ENCODE assay signal across 23 cellular contexts in the genomic region with DNA sequence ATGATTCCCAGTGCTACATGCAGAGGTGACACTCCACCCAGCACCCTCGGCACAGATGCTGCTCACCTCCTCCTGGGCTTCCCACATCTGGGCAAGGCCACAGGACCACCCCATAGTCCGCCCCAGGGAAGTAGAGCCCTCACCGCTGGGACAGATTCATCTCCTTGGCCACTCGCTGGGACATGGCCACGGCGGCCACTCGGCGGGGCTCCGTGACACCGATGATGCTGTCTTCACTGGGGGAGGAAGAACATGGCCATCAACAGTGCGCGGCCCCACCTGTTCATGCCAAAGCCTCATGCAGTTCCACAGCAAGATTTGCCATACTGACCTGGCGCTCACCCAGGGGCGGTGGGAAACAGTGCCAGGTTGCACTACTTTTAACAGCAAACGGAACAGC. TPM values are rescaled to one million over a fixed set of nuclear protein-coding genes. Genes with fewer than 3 reads are reported as not detected.
A peak's percentile ranks its signal among the peaks of the same experiment; 100 is the strongest.
DNase-seq lines count a peak whose midpoint lies in the region; ATAC-seq, FAIRE-seq and TF ChIP-seq lines count a peak whose summit lies in the region.
"Had no signal": no experiment of that assay in that cellular context is flagged by ENCODE, and none has a peak within 500 bp of the region (broad histone marks: within the 10 kb centered on the region; RNA-seq: fewer than 3 reads in every experiment).

No MANE protein-coding gene starts in this region.

- H3K9me3 Mint-ChIP-seq in activated naive CD4-positive, alpha-beta T cell treated with anti-CD3 and anti-CD28 coated beads, Interleukin-2, amount 50 U/mL, for 72 hours: no peaks in the 10 kb centered on the region
- H3K9me3 Mint-ChIP-seq: CD4-positive, alpha-beta T cell; CD8-positive, alpha-beta T cell had no signal

- H4K91ac ChIP-seq in H1 (replicated peaks; ENCODE audit: insufficient read length, low read length) (no peak overlapping the region), neuronal stem cell (ENCODE audit: low read depth, low read length, poor library complexity) (no peak overlapping the region)

- H3K4ac ChIP-seq in H1 (replicated peaks; ENCODE audit: insufficient read length, low read depth, low read length) (no peak overlapping the region), neuronal stem cell (ENCODE audit: low read length) (no peak overlapping the region)

- TF ChIP-seq RAD21 in H1 (IDR thresholded peaks at IDR 0.05 in 1 of 2, conservative IDR thresholded peaks at IDR 0.05 in 1 of 2; ENCODE audit: low read depth in 2 of 2, low read length in 2 of 2): no peak

- H3K23me2 ChIP-seq in H1 (ENCODE audit: low read depth, low read length): no peaks in the 10 kb centered on the region

- POLR2A ChIA-PET in H1 (lab: Charles Lee; ENCODE audit: partially characterized antibody): interaction anchor here (0.8 to 1.8 kb wide), 3 partner anchors 8 to 35 kb away, joined by 3 to 5 read pairs (median 3); partner anchors contain the start of gene DHX37

- no peak for ATAC-seq in activated naive CD4-positive, alpha-beta T cell treated with anti-CD3 and anti-CD28 coated beads, Interleukin-2, amount 50 U/mL, for 72 hours
- ATAC-seq: A549; CD8-positive, alpha-beta T cell had no signal

- peaks cover 4 to 5% of the 10 kb centered on the region in 2 donors for H3K36me3 Mint-ChIP-seq in activated naive CD4-positive, alpha-beta T cell treated with anti-CD3 and anti-CD28 coated beads, Interleukin-2, amount 50 U/mL, for 72 hours

- H3K23ac ChIP-seq in H1 (ENCODE audit: insufficient read length) (no peak overlapping the region), neuronal stem cell (ENCODE audit: low read depth, low read length, poor library complexity) (no peak overlapping the region)

- H2AK5ac ChIP-seq in H1 (ENCODE audit: low read depth, low read length) (no peak overlapping the region), neuronal stem cell (ENCODE audit: low read depth, low read length) (no peak overlapping the region)

- H3K9ac ChIP-seq in H1 (replicated peaks in 1 of 4; ENCODE audit: extremely low read depth in 1 of 4, low read depth in 3 of 4, low read length in 3 of 4) (no peak overlapping the region), neuronal stem cell (ENCODE audit: low read depth, low read length, poor library complexity) (no peak overlapping the region)
- H3K9ac ChIP-seq: BLaER1 treated with 17β-estradiol and CSF1 and Interleukin-3, amounts not matched to agents 10 nM and 100 nM had no signal

- H4K8ac ChIP-seq in H1 (ENCODE audit: extremely low read depth, insufficient read depth, low read length): no peak overlapping the region
- no peak overlapping the region for H4K8ac ChIP-seq in neuronal stem cell (ENCODE audit: low read depth, low read length)

- no peaks in the 10 kb centered on the region for H3K79me2 ChIP-seq in H1 (ENCODE audit: control insufficient read depth in 1 of 2, insufficient read depth in 2 of 2, low read length in 2 of 2)

- H3K27me3 ChIP-seq in H1 (replicated peaks in 1 of 4; ENCODE audit: control insufficient read depth in 3 of 4, extremely low read depth in 1 of 4, insufficient read depth in 3 of 4, low read length in 3 of 4) (no peaks in the 10 kb centered on the region), neuronal stem cell (ENCODE audit: control insufficient read depth in 3 of 3, insufficient read depth in 3 of 3, low read depth in 1 of 3, low read length in 3 of 3) (no peaks in the 10 kb centered on the region)
- H3K27me3 ChIP-seq: BLaER1 treated with 17β-estradiol and CSF1 and Interleukin-3, amounts not matched to agents 10 nM and 100 nM had no signal

- no peak overlapping the region for H2BK20ac ChIP-seq in H1 (ENCODE audit: low read length)

- CTCF ChIA-PET in H1 (lab: Charles Lee; ENCODE audit: partially characterized antibody): interaction anchor here (1.2 kb wide), 1 partner anchor 95 kb away, joined by 3 read pairs; no protein-coding TSS in a partner anchor

- no peak overlapping the region for H2AFZ ChIP-seq in H1 (ENCODE audit: low read length)
- H2AFZ ChIP-seq in neuronal stem cell (ENCODE audit: low read length): no peak overlapping the region

- TF ChIP-seq CTCF in H1 (IDR thresholded peaks at IDR 0.05; ENCODE audit: control extremely low read depth in 1 of 3, insufficient read depth in 1 of 3, low read depth in 1 of 3, low read length in 3 of 3): no peak

- no peak for TF ChIP-seq EP300 in H1 (IDR thresholded peaks at IDR 0.05; ENCODE audit: borderline replicate concordance in 1 of 2, low read depth in 2 of 2, low read length in 2 of 2)

- no peak for FAIRE-seq in H1 (lab: Jason Lieb, UNC)
- FAIRE-seq in GM12892 (lab: Jason Lieb, UNC): no peak
- FAIRE-seq: A549, D721Med, G401.6, GM12891, GM18507 had no signal

- no peak overlapping the region for H3K27ac ChIP-seq in H1 (ENCODE audit: low read depth, low read length)
- no peak overlapping the region for H3K27ac ChIP-seq in neuronal stem cell (replicated peaks; ENCODE audit: low read length)
- H3K27ac ChIP-seq: 22Rv1; A549; BLaER1 treated with 17β-estradiol and CSF1 and Interleukin-3, amounts not matched to agents 10 nM and 100 nM; C4-2B had no signal

- H2BK5ac ChIP-seq in H1 (ENCODE audit: low read depth, low read length): peak overlapping the region; percentile 24; the same call in 1 of the 2 replicates
- peak overlapping the region; percentile 53 for H2BK5ac ChIP-seq in neuronal stem cell (ENCODE audit: low read length)

- H3K27ac Mint-ChIP-seq in activated naive CD4-positive, alpha-beta T cell treated with anti-CD3 and anti-CD28 coated beads, Interleukin-2, amount 50 U/mL, for 72 hours: peak overlapping the region; percentile 31 to 36
- H3K27ac Mint-ChIP-seq: B cell; CD4-positive, alpha-beta T cell; CD8-positive, alpha-beta T cell had no signal

- TF ChIP-seq POLR2A in H1 (IDR thresholded peaks at IDR 0.05; ENCODE audit: control extremely low read depth in 1 of 2, low read depth in 2 of 2, low read length in 2 of 2) (no peak), GM12892 (IDR thresholded peaks at IDR 0.05; ENCODE audit: low read depth, low read length) (no peak)

- no peak overlapping the region for H3K18ac ChIP-seq in H1 (ENCODE audit: extremely low read depth, low read length)
- H3K18ac ChIP-seq in neuronal stem cell (ENCODE audit: low read length): no peak overlapping the region

- H4K20me1 ChIP-seq in H1 (replicated peaks in 1 of 2; ENCODE audit: control insufficient read depth in 1 of 2, insufficient read depth in 2 of 2, low read length in 2 of 2): peaks cover 3 to 4% of the 10 kb centered on the region in 2 experiments

- DNase-seq in activated naive CD4-positive, alpha-beta T cell treated with anti-CD3 and anti-CD28 coated beads, Interleukin-2, amount 50 U/mL, for 72 hours (ENCODE audit: low spot score in 2 of 2): no peak
- no peak for DNase-seq in activated naive CD4-positive, alpha-beta T cell treated with Interleukin-2 at 50 U/mL for 16 hours
- no peak for DNase-seq in H1 (ENCODE audit: low read depth in 1 of 2, low spot score in 2 of 2)
- peak; percentile 2 for DNase-seq in iPS-NIHi11 (ENCODE audit: low spot score)
- no peak for DNase-seq in neuronal stem cell (ENCODE audit: low spot score)
- DNase-seq in GM12892 (ENCODE audit: insufficient read length): no peak
- no peak for DNase-seq in NCI-H526 treated with DMSO at 0.1 percent for 48 hours (lab: John Stamatoyannopoulos, UW)
- DNase-seq: AML-193; Caco-2; Calu3; CD4-positive, alpha-beta T cell; CD8-positive, alpha-beta T cell; DMS79 treated with DMSO at 0.1 percent for 48 hours; GF-D8 had no signal

- H3K79me1 ChIP-seq in H1 (ENCODE audit: low read depth, low read length) (no peaks in the 10 kb centered on the region), neuronal stem cell (ENCODE audit: low read depth, low read length) (peaks cover 6% of the 10 kb centered on the region)

- H3K56ac ChIP-seq in H1 (replicated peaks; ENCODE audit: insufficient read length, low read depth, low read length): no peak overlapping the region

- H2BK12ac ChIP-seq in H1 (ENCODE audit: low read depth, low read length) (no peak overlapping the region), neuronal stem cell (ENCODE audit: low read length) (no peak overlapping the region)

- peaks cover 33 to 63% (median 51%) of the 10 kb centered on the region in 4 experiments for H3K36me3 ChIP-seq in H1 (ENCODE audit: control insufficient read depth in 2 of 4, insufficient read depth in 4 of 4, low read length in 3 of 4)
- peaks cover 34 to 81% of the 10 kb centered on the region in 2 donors for H3K36me3 ChIP-seq in neuronal stem cell (replicated peaks in 1 of 2; ENCODE audit: control insufficient read depth in 2 of 2, insufficient read depth in 2 of 2, low read length in 2 of 2)

- H2BK120ac ChIP-seq in H1 (replicated peaks; ENCODE audit: low read depth, low read length) (no peak overlapping the region), neuronal stem cell (ENCODE audit: low read depth, low read length) (no peak overlapping the region)

- H3K14ac ChIP-seq in H1 (ENCODE audit: insufficient read length) (no peak overlapping the region), neuronal stem cell (ENCODE audit: low read length) (no peak overlapping the region)

- no peak overlapping the region for H4K5ac ChIP-seq in H1 (ENCODE audit: insufficient read length, low read depth, low read length)

- H3K4me1 ChIP-seq in H1 (replicated peaks in 1 of 4; ENCODE audit: control insufficient read depth in 3 of 4, insufficient read depth in 4 of 4, low read length in 3 of 4) (no peaks in the 10 kb centered on the region), neuronal stem cell (ENCODE audit: control insufficient read depth in 2 of 2, insufficient read depth in 1 of 2, low read depth in 1 of 2, low read length in 2 of 2) (no peaks in the 10 kb centered on the region)
- H3K4me1 ChIP-seq: A549; BLaER1 treated with 17β-estradiol and CSF1 and Interleukin-3, amounts not matched to agents 10 nM and 100 nM; Caco-2 had no signal

- 97% methylated on average over 15 of the region's 15 CpGs; no CpG with 5 or more reads in 1 of the 2 experiments for WGBS in H1 (ENCODE audit: extremely low coverage in 1 of 2, insufficient coverage in 1 of 2, insufficient read length in 1 of 2, insufficient replicate concordance in 2 of 2, low coverage in 1 of 2, low lambda C conversion rate in 2 of 2, missing lambda C conversion rate in 1 of 2), 2 experiments
- no CpG with 5 or more reads among the region's 15 CpGs for WGBS in neuronal stem cell (ENCODE audit: extremely low coverage in 2 of 2, insufficient read length in 2 of 2, insufficient replicate concordance in 1 of 2), 2 donors

- H3K4me2 ChIP-seq in H1 (ENCODE audit: insufficient read depth in 1 of 2, low read depth in 2 of 2, low read length in 2 of 2) (no peak overlapping the region), neuronal stem cell (ENCODE audit: insufficient read depth, low read length, poor library complexity, severe bottlenecking) (no peak overlapping the region)
- H3K4me2 ChIP-seq: A549; BLaER1 treated with 17β-estradiol and CSF1 and Interleukin-3, amounts not matched to agents 10 nM and 100 nM had no signal

- H3K9me3 ChIP-seq in H1 (ENCODE audit: insufficient read depth in 2 of 2, low read depth in 1 of 2, low read length in 1 of 2) (no peaks in the 10 kb centered on the region), neuronal stem cell (replicated peaks in 1 of 2; ENCODE audit: control insufficient read depth in 2 of 2, insufficient read depth in 1 of 2, low read depth in 1 of 2, low read length in 2 of 2) (no peaks in the 10 kb centered on the region)
- H3K9me3 ChIP-seq: A549; BLaER1 treated with 17β-estradiol and CSF1 and Interleukin-3, amounts not matched to agents 10 nM and 100 nM; Caco-2 had no signal

- H3K4me3 ChIP-seq in H1 (ENCODE audit: extremely low read depth in 1 of 4, insufficient read depth in 2 of 4, low read depth in 3 of 4, low read length in 4 of 4) (no peak overlapping the region), neuronal stem cell (ENCODE audit: low read length in 2 of 2) (no peak overlapping the region)
- H3K4me3 ChIP-seq: A549; BLaER1 treated with 17β-estradiol and CSF1 and Interleukin-3, amounts not matched to agents 10 nM and 100 nM had no signal

- no peak overlapping the region for H2BK15ac ChIP-seq in H1 (ENCODE audit: low read length)
- no peak overlapping the region for H2BK15ac ChIP-seq in neuronal stem cell (ENCODE audit: low read length)

RNA-seq across cellular contexts. Expression of gene DHX37, which starts 13.7 kb away (rescaled TPM):
- 10 to 100 TPM; 30.3 to 35.6 TPM for total RNA-seq in activated naive CD4-positive, alpha-beta T cell treated with anti-CD3 and anti-CD28 coated beads, Interleukin-2, amount 50 U/mL, for 72 hours
- total RNA-seq in H1 (2021; fragmentation: NEBNext Ultra II Directional; extraction: Animal tissue kit (Norgen Biotek cat#: 25700)): 46.2 and 47.3 TPM in 2 replicates
- 17.0 and 30.5 TPM in 2 replicates for polyA plus RNA-seq in H1 (2011; rRNA removed)
- polyA plus RNA-seq in H1 (2011; cell fraction: cytosol; rRNA removed): 18.7 TPM
- 50.5 TPM for polyA plus RNA-seq in H1 (2011; cell fraction: nucleus; rRNA removed)
- polyA plus RNA-seq in H1 (2012, experiment 1 of 2): 26.1 to 33.7 TPM (median 30.3 TPM) in 4 replicates
- polyA plus RNA-seq in H1 (2012, experiment 2 of 2): 33.1 TPM
- polyA plus RNA-seq in H1 (2013, experiment 1 of 2): 17.9 TPM
- 16.1 TPM for polyA plus RNA-seq in H1 (2013, experiment 2 of 2)
- 22.0 and 23.8 TPM in 2 replicates for polyA minus RNA-seq in H1 (2011; rRNA and poly(A)+ RNA removed)
- 22.6 TPM for polyA minus RNA-seq in H1 (2011; cell fraction: cytosol; rRNA and poly(A)+ RNA removed)
- 29.6 TPM for polyA minus RNA-seq in H1 (2011; cell fraction: nucleus; rRNA and poly(A)+ RNA removed)
- polyA plus RNA-seq in neuronal stem cell (2013, experiment 1 of 2): 5.1 TPM
- polyA plus RNA-seq in neuronal stem cell (2013, experiment 2 of 2): 5.0 TPM
- polyA plus RNA-seq in GM12892 (2012; ENCODE audit: missing spikeins): 10.7 TPM

RNA-seq across cellular contexts. Expression of gene BRI3BP, which starts 18.2 kb away (rescaled TPM):
- total RNA-seq in activated naive CD4-positive, alpha-beta T cell treated with anti-CD3 and anti-CD28 coated beads, Interleukin-2, amount 50 U/mL, for 72 hours: 10 to 100 TPM in 1 of 2 donors, 1 to 10 TPM in 1; 9.2 to 28.0 TPM
- 13.4 and 14.2 TPM in 2 replicates for total RNA-seq in H1 (2021; fragmentation: NEBNext Ultra II Directional; extraction: Animal tissue kit (Norgen Biotek cat#: 25700))
- 5.0 and 5.4 TPM in 2 replicates for polyA plus RNA-seq in H1 (2011; rRNA removed)
- polyA plus RNA-seq in H1 (2011; cell fraction: cytosol; rRNA removed): 4.6 TPM
- 3.0 TPM for polyA plus RNA-seq in H1 (2011; cell fraction: nucleus; rRNA removed)
- polyA plus RNA-seq in H1 (2012, experiment 1 of 2): 5.2 to 6.8 TPM (median 5.7 TPM) in 4 replicates
- polyA plus RNA-seq in H1 (2012, experiment 2 of 2): 2.8 TPM
- polyA plus RNA-seq in H1 (2013, experiment 1 of 2): 11.2 TPM
- 12.8 TPM for polyA plus RNA-seq in H1 (2013, experiment 2 of 2)
- 7.6 and 9.6 TPM in 2 replicates for polyA minus RNA-seq in H1 (2011; rRNA and poly(A)+ RNA removed)
- 6.7 TPM for polyA minus RNA-seq in H1 (2011; cell fraction: cytosol; rRNA and poly(A)+ RNA removed)
- 5.4 TPM for polyA minus RNA-seq in H1 (2011; cell fraction: nucleus; rRNA and poly(A)+ RNA removed)
- polyA plus RNA-seq in neuronal stem cell (2013, experiment 1 of 2): 4.2 TPM
- polyA plus RNA-seq in neuronal stem cell (2013, experiment 2 of 2): 4.2 TPM
- polyA plus RNA-seq in GM12892 (2012; ENCODE audit: missing spikeins): 19.7 TPM
